ENCODE assay signal across 21 cellular contexts in genomic region chrX:50111762-50112161, GRCh38.
DNase-seq lines count a peak whose midpoint lies in the region; ATAC-seq, FAIRE-seq and TF ChIP-seq lines count a peak whose summit lies in the region.
"Had no signal": no experiment of that assay in that cellular context is flagged by ENCODE, and none has a peak within 500 bp of the region (broad histone marks: within the 10 kb centered on the region; RNA-seq: fewer than 3 reads in every experiment).

No MANE protein-coding gene starts in this region.

- H3K36me3 ChIP-seq in heart right ventricle (no peaks in the 10 kb centered on the region), kidney (ENCODE audit: control insufficient read depth in 1 of 2, insufficient read depth in 2 of 2, low read length in 2 of 2) (no peaks in the 10 kb centered on the region), ovary (no peaks in the 10 kb centered on the region)
- H3K36me3 ChIP-seq: BLaER1 had no signal

- H3K9ac ChIP-seq in kidney (ENCODE audit: low read length in 2 of 2) = no peak overlapping the region
- H3K9ac ChIP-seq: BLaER1 had no signal

- TF ChIP-seq CTCF in heart right ventricle (IDR thresholded peaks at IDR 0.05) = no peak
- no peak for TF ChIP-seq CTCF in kidney (IDR thresholded peaks at IDR 0.05; ENCODE audit: borderline replicate concordance, extremely low read depth, insufficient read depth)
- TF ChIP-seq CTCF in ovary (IDR thresholded peaks at IDR 0.05) = no peak

- H3K9me3 ChIP-seq in heart right ventricle (no peaks in the 10 kb centered on the region), kidney (ENCODE audit: control insufficient read depth in 1 of 2, low read length in 2 of 2) (no peaks in the 10 kb centered on the region), ovary (no peaks in the 10 kb centered on the region)
- H3K9me3 ChIP-seq: BLaER1, psoas muscle had no signal

- intact Hi-C loops in heart right ventricle (cut with DNase I) (no loop called here), left cardiac atrium (cut with DNase I) (no loop called here), kidney (cut with DNase I) (no loop called here), ovary (cut with DNase I) (no loop called here)

- H3K27me3 ChIP-seq in heart right ventricle = peaks cover 0 to 13% (median 0%) of the 10 kb centered on the region in 7 donors
- no peaks in the 10 kb centered on the region for H3K27me3 ChIP-seq in ovary

- H3K4me1 ChIP-seq in heart right ventricle = peaks cover 0 to 5% (median 0%) of the 10 kb centered on the region in 9 donors
- peaks cover 0 to 2% of the 10 kb centered on the region in 2 donors for H3K4me1 ChIP-seq in kidney (ENCODE audit: control insufficient read depth in 1 of 2, insufficient read depth in 1 of 2, low read depth in 1 of 2, low read length in 2 of 2)
- H3K4me1 ChIP-seq in ovary (ENCODE audit: insufficient read depth) = no peaks in the 10 kb centered on the region
- H3K4me1 ChIP-seq: BLaER1, psoas muscle had no signal

- WGBS in heart right ventricle, 2 donors = 43 to 46% methylated on average over 3 of the region's 3 CpGs
- 41 to 48% (median 43%) methylated on average over 3 of the region's 3 CpGs for WGBS in ovary, 3 donors

- ATAC-seq in heart right ventricle = no peak
- ATAC-seq in left cardiac atrium = no peak
- no peak for ATAC-seq in HG03097 (IDR thresholded peaks at IDR 0.05; ENCODE audit: low FRiP score, unreplicated experiment)
- no peak for ATAC-seq in HG03025 (IDR thresholded peaks at IDR 0.05; ENCODE audit: low FRiP score, unreplicated experiment)
- ATAC-seq in activated CD4-positive, CD25-positive, alpha-beta regulatory T cell treated with anti-CD3 and anti-CD28 coated beads, Interleukin-2, amount 50 U/mL, for 24 hours = no peak
- ATAC-seq: psoas muscle, T-cell had no signal

- FAIRE-seq in kidney (lab: Jason Lieb, UNC) = no peak
- FAIRE-seq: RCC 7860, urothelium cell line had no signal

- H3K27ac ChIP-seq in heart right ventricle (no peak overlapping the region), kidney (ENCODE audit: low read depth in 2 of 2, low read length in 2 of 2) (peak overlapping the region in 1 of 2 donors; percentile 37), ovary (no peak overlapping the region)
- H3K27ac ChIP-seq: BLaER1, HL-60, psoas muscle had no signal

- H3K4me3 ChIP-seq in heart right ventricle = no peak overlapping the region
- H3K4me3 ChIP-seq in kidney (ENCODE audit: low read length in 2 of 2) = no peak overlapping the region
- H3K4me3 ChIP-seq in ovary = no peak overlapping the region
- H3K4me3 ChIP-seq: BLaER1, psoas muscle had no signal

- no peak for TF ChIP-seq POLR2A in ovary (IDR thresholded peaks at IDR 0.05)

- TF ChIP-seq EP300 in ovary (IDR thresholded peaks at IDR 0.05) = no peak

- DNase-seq in heart right ventricle (peak; percentile 10 to 15), left cardiac atrium (no peak), kidney (peak; percentile 73), ovary (peak in 3 of 5 donors; percentile 18 to 42 (median 23)), NOMO-1 treated with dmso at 0.1 percent for 144 hours (lab: John Stamatoyannopoulos, UW; ENCODE audit: unreplicated experiment) (no peak)
- DNase-seq: activated CD4-positive, alpha-beta memory T cell treated with anti-CD3 and anti-CD28 coated beads, Interleukin-2, amount 10 ng/mL, durations not matched to agents 7 days and 5 days; activated effector memory CD4-positive, alpha-beta T cell treated with Interleukin-2 at 50 U/mL for 16 hours; activated naive CD8-positive, alpha-beta T cell treated with anti-CD3 and anti-CD28 coated beads for 36 hours; cerebellar nuclear complex; COR-L47; H7; NCI-H1092 treated with DMSO at 0.1 percent for 48 hours; psoas muscle; T-cell had no signal

Comparison
In these comparisons a context has a peak if more than half of its experiments do, and no peak if none do; other contexts are left out.
1. DNase-seq: peak in heart right ventricle (2 of 2), kidney (single experiment) and ovary (3 of 5); none in left cardiac atrium (single experiment) and NOMO-1 treated with dmso at 0.1 percent for 144 hours (single experiment).